In genomic region chr12:102567031-102567985, GRCh38 we compare ENCODE assay signal across 14 cellular contexts.
DNase-seq lines count a peak whose midpoint lies in the region; ATAC-seq lines count a peak whose summit lies in the region.
"Had no signal": no experiment of that assay in that cellular context is flagged by ENCODE, and none has a peak within 500 bp of the region (broad histone marks: within the 10 kb centered on the region; RNA-seq: fewer than 3 reads in every experiment).

No MANE protein-coding gene starts in this region.

- peaks cover 3% of the 10 kb centered on the region; the same call in 1 of the 2 replicates for H3K9me3 ChIP-seq in SJCRH30 (replicated peaks)
- H3K9me3 ChIP-seq: upper lobe of left lung had no signal

- H3K4me3 ChIP-seq in SJCRH30 (no peak overlapping the region), skeletal muscle cell (ENCODE audit: low read depth, low read length) (no peak overlapping the region)
- H3K4me3 ChIP-seq: upper lobe of left lung had no signal

- no peaks in the 10 kb centered on the region for H3K4me1 Mint-ChIP-seq in naive thymus-derived CD8-positive, alpha-beta T cell
- H3K4me1 Mint-ChIP-seq in effector memory CD8-positive, alpha-beta T cell (ENCODE audit: low read depth in 2 of 2) = no peaks in the 10 kb centered on the region
- H3K4me1 Mint-ChIP-seq: central memory CD8-positive, alpha-beta T cell had no signal

- no peak for ATAC-seq in HG03196 (IDR thresholded peaks at IDR 0.05; ENCODE audit: unreplicated experiment)
- no peak for ATAC-seq in naive thymus-derived CD8-positive, alpha-beta T cell
- no peak for ATAC-seq in effector memory CD8-positive, alpha-beta T cell (replicated peaks)

- no peak overlapping the region for H3K27ac Mint-ChIP-seq in naive thymus-derived CD8-positive, alpha-beta T cell
- H3K27ac Mint-ChIP-seq in effector memory CD8-positive, alpha-beta T cell = no peak overlapping the region
- H3K27ac Mint-ChIP-seq: activated T-cell treated with anti-CD3 and anti-CD28 coated beads, Interleukin-2, amount 50 U/mL, for 24 hours had no signal

- peak; percentile 75 for DNase-seq in GM03348 (ENCODE audit: low spot score)
- peak; percentile 20 to 30 for DNase-seq in SJCRH30
- DNase-seq in fibroblast of gingiva (ENCODE audit: low read depth) = peak; percentile 31
- DNase-seq in skeletal muscle cell (ENCODE audit: low read depth) = peak; percentile 40
- DNase-seq in NCI-H2196 treated with DMSO at 0.1 percent for 48 hours (lab: John Stamatoyannopoulos, UW; ENCODE audit: unreplicated experiment) = no peak
- no peak for DNase-seq in naive thymus-derived CD8-positive, alpha-beta T cell
- no peak for DNase-seq in effector memory CD8-positive, alpha-beta T cell
- DNase-seq: activated T-cell treated with anti-CD3 and anti-CD28 coated beads, Interleukin-2, amount 50 U/mL, for 24 hours; DMS 273 treated with DMSO at 0.1 percent for 48 hours; NCI-H2029; retina; upper lobe of left lung had no signal

- H3K36me3 ChIP-seq in SJCRH30 = no peaks in the 10 kb centered on the region
- H3K36me3 ChIP-seq: upper lobe of left lung had no signal

- H3K4me1 ChIP-seq in SJCRH30 = peaks cover 28% of the 10 kb centered on the region

- no peaks in the 10 kb centered on the region for H3K36me3 Mint-ChIP-seq in naive thymus-derived CD8-positive, alpha-beta T cell
- H3K36me3 Mint-ChIP-seq in effector memory CD8-positive, alpha-beta T cell (ENCODE audit: insufficient read depth) = no peaks in the 10 kb centered on the region

- H3K27ac ChIP-seq in SJCRH30 = peak overlapping the region; percentile 61
- H3K27ac ChIP-seq: upper lobe of left lung had no signal

- H3K9me3 Mint-ChIP-seq in naive thymus-derived CD8-positive, alpha-beta T cell = peaks cover 0 to 6% (median 0%) of the 10 kb centered on the region in 9 donors
- peaks cover 4 to 5% of the 10 kb centered on the region in 2 donors for H3K9me3 Mint-ChIP-seq in effector memory CD8-positive, alpha-beta T cell
- H3K9me3 Mint-ChIP-seq: activated T-cell treated with anti-CD3 and anti-CD28 coated beads, Interleukin-2, amount 50 U/mL, for 24 hours; central memory CD8-positive, alpha-beta T cell had no signal

- POLR2A ChIA-PET in naive thymus-derived CD8-positive, alpha-beta T cell (lab: Charles Lee) = no interaction called here

- H3K27me3 ChIP-seq in SJCRH30 = no peaks in the 10 kb centered on the region
- H3K27me3 ChIP-seq: upper lobe of left lung had no signal

- H3K4me3 Mint-ChIP-seq in naive thymus-derived CD8-positive, alpha-beta T cell = no peak overlapping the region
- no peak overlapping the region for H3K4me3 Mint-ChIP-seq in effector memory CD8-positive, alpha-beta T cell
- H3K4me3 Mint-ChIP-seq: activated T-cell treated with anti-CD3 and anti-CD28 coated beads, Interleukin-2, amount 50 U/mL, for 24 hours; central memory CD8-positive, alpha-beta T cell had no signal

- H3K27me3 Mint-ChIP-seq in naive thymus-derived CD8-positive, alpha-beta T cell = peaks cover under 1 to 8% (median 2%) of the 10 kb centered on the region in 5 donors
- H3K27me3 Mint-ChIP-seq in effector memory CD8-positive, alpha-beta T cell = no peaks in the 10 kb centered on the region
- H3K27me3 Mint-ChIP-seq: activated T-cell treated with anti-CD3 and anti-CD28 coated beads, Interleukin-2, amount 50 U/mL, for 24 hours had no signal

Comparison
In these comparisons a context has a peak if more than half of its experiments do, and no peak if none do; other contexts are left out.
1. DNase-seq: peak in GM03348 (single experiment), SJCRH30 (2 of 2), fibroblast of gingiva (single experiment) and skeletal muscle cell (single experiment); none in NCI-H2196 treated with DMSO at 0.1 percent for 48 hours (single experiment), naive thymus-derived CD8-positive, alpha-beta T cell (0 of 10) and effector memory CD8-positive, alpha-beta T cell (0 of 3).